1 cellular context compared by ENCODE assay signal in genomic region chrX:85992811-85993229, GRCh38.
TF ChIP-seq lines count a peak whose summit lies in the region.

No MANE protein-coding gene starts in this region.

TF ChIP-seq in HEK293, 187 proteins besides CTCF, POLR2A, EP300 and RAD21 (continued from another document):
- no peak for TF ChIP-seq ZNF449 (tag by site-specific recombination; IDR thresholded peaks at IDR 0.05)
TF ChIP-seq in HEK293: peak in this region for 14.
